2 cellular contexts compared by ENCODE assay signal in the genomic region with DNA sequence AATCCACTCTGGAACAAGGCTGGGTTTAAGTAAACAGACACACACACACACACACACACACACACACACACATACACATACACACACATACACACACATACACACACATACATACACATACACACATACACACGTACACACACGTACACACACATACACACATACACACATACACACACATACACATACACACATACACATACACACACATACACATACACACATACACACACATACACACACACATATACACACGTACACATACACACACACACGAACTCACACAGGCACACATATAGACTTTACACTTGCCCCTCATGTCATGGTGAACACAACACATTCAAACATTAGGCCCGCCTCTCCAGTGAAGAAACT.
A peak's percentile ranks its signal among the peaks of the same experiment; 100 is the strongest.
TF ChIP-seq lines count a peak whose summit lies in the region.
"Not testable (repeated sequence)": the region's sequence is repeated elsewhere in the genome, so short reads cannot be mapped to it uniquely, and the experiment has no call there.

No MANE protein-coding gene starts in this region.

TF ChIP-seq in K562, 482 proteins besides CTCF, POLR2A, EP300 and RAD21:
- 0 out of 2 replicates have a peak, but pooled peaks have one; percentile 17 for TF ChIP-seq TSC22D4 (tag; IDR thresholded peaks at IDR 0.05)
- 0 out of 2 replicates have a peak, but pooled peaks have one; percentile 63 for TF ChIP-seq MCM3 (IDR thresholded peaks at IDR 0.05)
TF ChIP-seq in K562: peak in this region for 2; not testable (repeated sequence) for 480.

TF ChIP-seq in HepG2, 621 proteins besides CTCF, POLR2A, EP300 and RAD21:
- TF ChIP-seq ATM (IDR thresholded peaks at IDR 0.05; ENCODE audit: borderline replicate concordance) (peak; percentile 45; the same call in 1 of the 2 replicates), ZNF282 (IDR thresholded peaks at IDR 0.05; ENCODE audit: partially characterized antibody) (peak; percentile 66), TRIM24 (CRISPR knock-in tag; IDR thresholded peaks at IDR 0.05) (0 out of 2 replicates have a peak, but pooled peaks have one; percentile 20), ZNF207 (IDR thresholded peaks at IDR 0.05; ENCODE audit: borderline replicate concordance) (0 out of 2 replicates have a peak, but pooled peaks have one; percentile 53), IKZF1 (IDR thresholded peaks at IDR 0.05) (0 out of 2 replicates have a peak, but pooled peaks have one; percentile 27), FOXA1 (IDR thresholded peaks at IDR 0.05) (peak; percentile 27; the same call in 1 of the 2 replicates)
- TF ChIP-seq, protein P1, sequence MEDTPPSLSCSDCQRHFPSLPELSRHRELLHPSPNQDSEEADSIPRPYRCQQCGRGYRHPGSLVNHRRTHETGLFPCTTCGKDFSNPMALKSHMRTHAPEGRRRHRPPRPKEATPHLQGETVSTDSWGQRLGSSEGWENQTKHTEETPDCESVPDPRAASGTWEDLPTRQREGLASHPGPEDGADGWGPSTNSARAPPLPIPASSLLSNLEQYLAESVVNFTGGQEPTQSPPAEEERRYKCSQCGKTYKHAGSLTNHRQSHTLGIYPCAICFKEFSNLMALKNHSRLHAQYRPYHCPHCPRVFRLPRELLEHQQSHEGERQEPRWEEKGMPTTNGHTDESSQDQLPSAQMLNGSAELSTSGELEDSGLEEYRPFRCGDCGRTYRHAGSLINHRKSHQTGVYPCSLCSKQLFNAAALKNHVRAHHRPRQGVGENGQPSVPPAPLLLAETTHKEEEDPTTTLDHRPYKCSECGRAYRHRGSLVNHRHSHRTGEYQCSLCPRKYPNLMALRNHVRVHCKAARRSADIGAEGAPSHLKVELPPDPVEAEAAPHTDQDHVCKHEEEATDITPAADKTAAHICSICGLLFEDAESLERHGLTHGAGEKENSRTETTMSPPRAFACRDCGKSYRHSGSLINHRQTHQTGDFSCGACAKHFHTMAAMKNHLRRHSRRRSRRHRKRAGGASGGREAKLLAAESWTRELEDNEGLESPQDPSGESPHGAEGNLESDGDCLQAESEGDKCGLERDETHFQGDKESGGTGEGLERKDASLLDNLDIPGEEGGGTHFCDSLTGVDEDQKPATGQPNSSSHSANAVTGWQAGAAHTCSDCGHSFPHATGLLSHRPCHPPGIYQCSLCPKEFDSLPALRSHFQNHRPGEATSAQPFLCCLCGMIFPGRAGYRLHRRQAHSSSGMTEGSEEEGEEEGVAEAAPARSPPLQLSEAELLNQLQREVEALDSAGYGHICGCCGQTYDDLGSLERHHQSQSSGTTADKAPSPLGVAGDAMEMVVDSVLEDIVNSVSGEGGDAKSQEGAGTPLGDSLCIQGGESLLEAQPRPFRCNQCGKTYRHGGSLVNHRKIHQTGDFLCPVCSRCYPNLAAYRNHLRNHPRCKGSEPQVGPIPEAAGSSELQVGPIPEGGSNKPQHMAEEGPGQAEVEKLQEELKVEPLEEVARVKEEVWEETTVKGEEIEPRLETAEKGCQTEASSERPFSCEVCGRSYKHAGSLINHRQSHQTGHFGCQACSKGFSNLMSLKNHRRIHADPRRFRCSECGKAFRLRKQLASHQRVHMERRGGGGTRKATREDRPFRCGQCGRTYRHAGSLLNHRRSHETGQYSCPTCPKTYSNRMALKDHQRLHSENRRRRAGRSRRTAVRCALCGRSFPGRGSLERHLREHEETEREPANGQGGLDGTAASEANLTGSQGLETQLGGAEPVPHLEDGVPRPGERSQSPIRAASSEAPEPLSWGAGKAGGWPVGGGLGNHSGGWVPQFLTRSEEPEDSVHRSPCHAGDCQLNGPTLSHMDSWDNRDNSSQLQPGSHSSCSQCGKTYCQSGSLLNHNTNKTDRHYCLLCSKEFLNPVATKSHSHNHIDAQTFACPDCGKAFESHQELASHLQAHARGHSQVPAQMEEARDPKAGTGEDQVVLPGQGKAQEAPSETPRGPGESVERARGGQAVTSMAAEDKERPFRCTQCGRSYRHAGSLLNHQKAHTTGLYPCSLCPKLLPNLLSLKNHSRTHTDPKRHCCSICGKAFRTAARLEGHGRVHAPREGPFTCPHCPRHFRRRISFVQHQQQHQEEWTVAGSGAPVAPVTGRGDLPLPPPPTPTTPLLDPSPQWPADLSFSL (CRISPR knock-in tag; IDR thresholded peaks at IDR 0.05): peak; percentile 94
- not testable (repeated sequence) for TF ChIP-seq FOXA1 (CRISPR knock-in tag; IDR thresholded peaks at IDR 0.05)
